Comparison of ENCODE assay signal across 23 cellular contexts in the genomic region with DNA sequence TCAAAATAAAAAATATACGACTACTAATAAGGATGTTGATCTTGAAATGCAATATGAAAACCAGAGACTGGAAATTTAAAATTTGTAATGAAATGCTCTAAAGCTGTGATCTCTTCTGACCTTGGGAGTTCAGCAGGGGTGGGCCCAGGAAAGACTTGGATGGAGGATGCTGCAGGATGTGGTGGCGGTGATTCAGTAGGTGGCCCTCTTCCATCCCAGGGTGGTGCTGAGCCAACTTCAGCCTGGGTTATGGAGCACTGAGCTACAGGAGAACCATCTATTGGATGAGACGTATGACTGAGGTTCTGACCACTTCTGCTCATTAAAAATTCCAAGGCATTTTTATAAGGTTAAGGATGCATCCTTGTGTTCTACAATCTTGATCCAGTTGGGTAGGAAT. TPM values are rescaled to one million over a fixed set of nuclear protein-coding genes. Genes with fewer than 3 reads are reported as not detected.
DNase-seq lines count a peak whose midpoint lies in the region; ATAC-seq and TF ChIP-seq lines count a peak whose summit lies in the region.
"Had no signal": no experiment of that assay in that cellular context is flagged by ENCODE, and none has a peak within 500 bp of the region (broad histone marks: within the 10 kb centered on the region; RNA-seq: fewer than 3 reads in every experiment).

No MANE protein-coding gene starts in this region.

- H3K36me3 ChIP-seq in heart right ventricle (no peaks in the 10 kb centered on the region), MG63 (no peaks in the 10 kb centered on the region)
- H3K36me3 ChIP-seq: BE2C; BLaER1 treated with 17β-estradiol and CSF1 and Interleukin-3, amounts not matched to agents 10 nM and 100 nM had no signal

- no peak for DNase-seq in heart right ventricle
- no peak for DNase-seq in Right ventricle myocardium inferior (ENCODE audit: missing footprints)
- DNase-seq in HT1080 (ENCODE audit: low read depth) = peak; percentile 56
- DNase-seq in MG63 = peak; percentile 57
- peak; percentile 18 for DNase-seq in stromal cell of bone marrow (ENCODE audit: low read depth)
- DNase-seq in DMS53 (lab: John Stamatoyannopoulos, UW) = no peak
- DNase-seq in OCI-M1 (lab: John Stamatoyannopoulos, UW) = no peak
- no peak for DNase-seq in DMS 273 (lab: John Stamatoyannopoulos, UW; ENCODE audit: unreplicated experiment)
- DNase-seq: ACHN; AML-193; BE2C; CD4-positive, alpha-beta T cell; CD8-positive, alpha-beta memory T cell; DND-41; EL; GDM1; H9 had no signal

- peak overlapping the region in 7 of 10 donors; percentile 4 to 65 (median 44) for H3K27ac ChIP-seq in heart right ventricle
- H3K27ac ChIP-seq: 22Rv1; A549; BLaER1 treated with 17β-estradiol and CSF1 and Interleukin-3, amounts not matched to agents 10 nM and 100 nM had no signal

- H3K4me3 ChIP-seq in heart right ventricle = no peak overlapping the region
- no peak overlapping the region for H3K4me3 ChIP-seq in MG63
- H3K4me3 ChIP-seq: A549; BLaER1 treated with 17β-estradiol and CSF1 and Interleukin-3, amounts not matched to agents 10 nM and 100 nM; GM12878; GM23338 had no signal

- peaks cover 0 to 38% (median 13%) of the 10 kb centered on the region in 9 donors for H3K4me1 ChIP-seq in heart right ventricle
- H3K4me1 ChIP-seq: A549; BE2C; BLaER1 treated with 17β-estradiol and CSF1 and Interleukin-3, amounts not matched to agents 10 nM and 100 nM had no signal

- no peak for ATAC-seq in heart right ventricle
- ATAC-seq in Right ventricle myocardium inferior = no peak
- ATAC-seq: A549, GM12878, GM23338, HCT116 had no signal

- TF ChIP-seq CTCF in heart right ventricle (IDR thresholded peaks at IDR 0.05) = no peak

- H3K27me3 ChIP-seq in heart right ventricle (no peaks in the 10 kb centered on the region), MG63 (no peaks in the 10 kb centered on the region)
- H3K27me3 ChIP-seq: BE2C; BLaER1 treated with 17β-estradiol and CSF1 and Interleukin-3, amounts not matched to agents 10 nM and 100 nM had no signal

- H3K9me3 ChIP-seq in heart right ventricle (no peaks in the 10 kb centered on the region), MG63 (no peaks in the 10 kb centered on the region)
- H3K9me3 ChIP-seq: A549; BE2C; BLaER1 treated with 17β-estradiol and CSF1 and Interleukin-3, amounts not matched to agents 10 nM and 100 nM had no signal

- 93 to 99% methylated on average over 3 of the region's 3 CpGs for WGBS in heart right ventricle, 2 donors

- intact Hi-C loops in heart right ventricle (cut with DNase I) = loop anchor here in 3 of 10 donors (10.0 kb wide), 2 partner anchors 147 to 367 kb away; no protein-coding TSS in a partner anchor
- intact Hi-C loops in Right ventricle myocardium inferior (cut with DNase I) = no loop called here

RNA-seq across cellular contexts. Expression of a gene that starts 6.9 kb away (rescaled TPM):
- total RNA-seq in heart right ventricle (100 to 1,000 TPM; 186 to 362 (median 239) TPM), Right ventricle myocardium inferior (152 TPM)
- polyA plus RNA-seq in heart right ventricle = 10 to 100 TPM; 18.8 to 51.1 TPM
- total RNA-seq in HT1080 (2014; rRNA removed; shearing (Covaris generic)) = 0.40 and 0.43 TPM in 2 replicates
- 0.35 and 0.73 TPM in 2 replicates for polyA plus RNA-seq in HT1080 (2015; cell fraction: cytosol; rRNA removed)
- polyA plus RNA-seq in HT1080 (2015; cell fraction: nucleus; rRNA removed) = 1.1 and 1.2 TPM in 2 replicates
- 0.03 and 0.25 TPM in 2 replicates for total RNA-seq in MG63 (2014; rRNA removed; shearing (Covaris generic); ENCODE audit: low replicate concordance)
- total RNA-seq: CD4-positive, alpha-beta T cell had no signal
- polyA plus RNA-seq: CD8-positive, alpha-beta memory T cell had no signal

Comparison
In these comparisons a context has a peak if more than half of its experiments do, and no peak if none do; other contexts are left out.
1. DNase-seq: peak in HT1080 (single experiment), MG63 (single experiment) and stromal cell of bone marrow (single experiment); none in heart right ventricle (0 of 2), Right ventricle myocardium inferior (single experiment), DMS53 (single experiment), OCI-M1 (single experiment) and DMS 273 (single experiment).
2. RNA of a gene that starts 6.9 kb away (total RNA-seq): 186 to 362 TPM in heart right ventricle and 152 TPM in Right ventricle myocardium inferior (single experiment); 0.40 to 0.43 TPM in HT1080 and 0.03 to 0.25 TPM in MG63; every median in the first group is over 100 times any median in the second.